Comparison of ENCODE assay signal across 1 cellular context in the genomic region with DNA sequence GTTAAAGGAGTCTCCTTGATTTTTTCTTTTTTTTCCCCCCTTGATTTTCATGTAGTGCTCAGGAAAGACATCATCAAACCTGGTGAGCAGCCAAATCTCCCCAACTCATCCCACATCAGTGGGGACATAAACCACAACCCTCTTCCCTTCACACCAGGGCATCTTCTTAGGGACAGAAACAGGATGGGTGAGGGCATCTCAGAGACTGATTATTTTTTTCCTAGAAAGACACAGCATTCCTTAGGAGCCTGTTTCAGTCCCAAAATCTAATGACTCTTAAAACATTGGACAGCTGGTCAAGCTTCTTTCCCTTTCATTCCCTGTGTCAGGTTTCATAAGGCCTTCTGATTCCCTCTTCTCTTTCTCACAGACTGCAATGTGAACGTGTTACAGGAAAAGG.
TF ChIP-seq lines count a peak whose summit lies in the region.

No MANE protein-coding gene starts in this region.

TF ChIP-seq in GM23338, 12 proteins besides CTCF, POLR2A, EP300 and RAD21:
- no peak for TF ChIP-seq STAT1 (IDR thresholded peaks at IDR 0.05; ENCODE audit: unreplicated experiment)
